In genomic region chr12:130485291-130486145, GRCh38 we compare ENCODE assay signal across 23 cellular contexts.
DNase-seq lines count a peak whose midpoint lies in the region; ATAC-seq, FAIRE-seq and TF ChIP-seq lines count a peak whose summit lies in the region.
"Had no signal": no experiment of that assay in that cellular context is flagged by ENCODE, and none has a peak within 500 bp of the region (broad histone marks: within the 10 kb centered on the region; RNA-seq: fewer than 3 reads in every experiment).

No MANE protein-coding gene starts in this region.

- H3K27me3 ChIP-seq in SJSA1 (replicated peaks) (peaks cover 67% of the 10 kb centered on the region), H1 (replicated peaks in 1 of 4; ENCODE audit: control insufficient read depth in 3 of 4, extremely low read depth in 1 of 4, insufficient read depth in 3 of 4, low read length in 3 of 4) (no peaks in the 10 kb centered on the region), neuronal stem cell (ENCODE audit: control insufficient read depth in 3 of 3, insufficient read depth in 3 of 3, low read depth in 1 of 3, low read length in 3 of 3) (peaks cover 0 to 3% (median 0%) of the 10 kb centered on the region in 3 experiments), BE2C (no peaks in the 10 kb centered on the region)
- H3K27me3 ChIP-seq: BLaER1 treated with 17β-estradiol and CSF1 and Interleukin-3, amounts not matched to agents 10 nM and 100 nM had no signal

- TF ChIP-seq CTCF in H1 (IDR thresholded peaks at IDR 0.05; ENCODE audit: control extremely low read depth in 1 of 3, insufficient read depth in 1 of 3, low read depth in 1 of 3, low read length in 3 of 3), result no peak
- no peak for TF ChIP-seq CTCF in nephron progenitor cell (IDR thresholded peaks at IDR 0.05)
- no peak for TF ChIP-seq CTCF in BE2C (IDR thresholded peaks at IDR 0.05; ENCODE audit: low read depth, low read length)

- H4K20me1 ChIP-seq in H1 (replicated peaks in 1 of 2; ENCODE audit: control insufficient read depth in 1 of 2, insufficient read depth in 2 of 2, low read length in 2 of 2), result no peaks in the 10 kb centered on the region
- H4K20me1 ChIP-seq: BLaER1 treated with 17β-estradiol and CSF1 and Interleukin-3, amounts not matched to agents 10 nM and 100 nM had no signal

- H2AFZ ChIP-seq in H1 (ENCODE audit: low read length) (no peak overlapping the region), neuronal stem cell (ENCODE audit: low read length) (no peak overlapping the region)

- CTCF ChIA-PET in H1 (lab: Charles Lee; ENCODE audit: partially characterized antibody), result no interaction called here

- peak overlapping the region; percentile 68 for H3K27ac Mint-ChIP-seq in nephron progenitor cell
- H3K27ac Mint-ChIP-seq: CD4-positive, alpha-beta T cell; CD8-positive, alpha-beta T cell had no signal

- H3K27me3 Mint-ChIP-seq in nephron progenitor cell (ENCODE audit: low read depth, poor library complexity), result peaks cover 21% of the 10 kb centered on the region
- H3K27me3 Mint-ChIP-seq: CD4-positive, alpha-beta T cell had no signal

- H3K36me3 ChIP-seq in SJSA1, result no peaks in the 10 kb centered on the region
- H3K36me3 ChIP-seq in H1 (ENCODE audit: control insufficient read depth in 2 of 4, insufficient read depth in 4 of 4, low read length in 3 of 4), result no peaks in the 10 kb centered on the region
- no peaks in the 10 kb centered on the region for H3K36me3 ChIP-seq in neuronal stem cell (replicated peaks in 1 of 2; ENCODE audit: control insufficient read depth in 2 of 2, insufficient read depth in 2 of 2, low read length in 2 of 2)
- peaks cover 30% of the 10 kb centered on the region for H3K36me3 ChIP-seq in BE2C
- H3K36me3 ChIP-seq: BLaER1 treated with 17β-estradiol and CSF1 and Interleukin-3, amounts not matched to agents 10 nM and 100 nM had no signal

- H3K9me3 Mint-ChIP-seq in nephron progenitor cell, result peaks cover 16% of the 10 kb centered on the region
- H3K9me3 Mint-ChIP-seq: CD4-positive, alpha-beta T cell; CD8-positive, alpha-beta T cell had no signal

- no peak overlapping the region for H4K91ac ChIP-seq in H1 (replicated peaks; ENCODE audit: insufficient read length, low read length)
- H4K91ac ChIP-seq in neuronal stem cell (ENCODE audit: low read depth, low read length, poor library complexity), result no peak overlapping the region

- H3K4ac ChIP-seq in H1 (replicated peaks; ENCODE audit: insufficient read length, low read depth, low read length), result peak overlapping the region; percentile 47
- H3K4ac ChIP-seq in neuronal stem cell (ENCODE audit: low read length), result no peak overlapping the region

- no peak overlapping the region for H2BK12ac ChIP-seq in H1 (ENCODE audit: low read depth, low read length)
- H2BK12ac ChIP-seq in neuronal stem cell (ENCODE audit: low read length), result no peak overlapping the region

- no peak for TF ChIP-seq RAD21 in H1 (IDR thresholded peaks at IDR 0.05 in 1 of 2, conservative IDR thresholded peaks at IDR 0.05 in 1 of 2; ENCODE audit: low read depth in 2 of 2, low read length in 2 of 2)

- H3K36me3 Mint-ChIP-seq in nephron progenitor cell (ENCODE audit: low read depth), result no peaks in the 10 kb centered on the region
- H3K36me3 Mint-ChIP-seq: CD8-positive, alpha-beta T cell had no signal

- no peak overlapping the region for H3K9ac ChIP-seq in H1 (replicated peaks in 1 of 4; ENCODE audit: extremely low read depth in 1 of 4, low read depth in 3 of 4, low read length in 3 of 4)
- peak overlapping the region; percentile 54 for H3K9ac ChIP-seq in neuronal stem cell (ENCODE audit: low read depth, low read length, poor library complexity)
- H3K9ac ChIP-seq: BLaER1 treated with 17β-estradiol and CSF1 and Interleukin-3, amounts not matched to agents 10 nM and 100 nM had no signal

- no peaks in the 10 kb centered on the region for H3K79me1 ChIP-seq in H1 (ENCODE audit: low read depth, low read length)
- H3K79me1 ChIP-seq in neuronal stem cell (ENCODE audit: low read depth, low read length), result no peaks in the 10 kb centered on the region

- TF ChIP-seq POLR2A in H1 (IDR thresholded peaks at IDR 0.05; ENCODE audit: control extremely low read depth in 1 of 2, low read depth in 2 of 2, low read length in 2 of 2), result no peak

- no peak for TF ChIP-seq EP300 in H1 (IDR thresholded peaks at IDR 0.05; ENCODE audit: borderline replicate concordance in 1 of 2, low read depth in 2 of 2, low read length in 2 of 2)

- POLR2A ChIA-PET in H1 (lab: Charles Lee; ENCODE audit: partially characterized antibody), result no interaction called here

- 90% methylated on average over 22 of the region's 22 CpGs; no CpG with 5 or more reads in 1 of the 2 experiments for WGBS in H1 (ENCODE audit: extremely low coverage in 1 of 2, insufficient coverage in 1 of 2, insufficient read length in 1 of 2, insufficient replicate concordance in 2 of 2, low coverage in 1 of 2, low lambda C conversion rate in 2 of 2, missing lambda C conversion rate in 1 of 2), 2 experiments
- WGBS in neuronal stem cell (ENCODE audit: extremely low coverage in 2 of 2, insufficient read length in 2 of 2, insufficient replicate concordance in 1 of 2), 2 donors, result no CpG with 5 or more reads among the region's 22 CpGs

- H2AK5ac ChIP-seq in H1 (ENCODE audit: low read depth, low read length) (no peak overlapping the region), neuronal stem cell (ENCODE audit: low read depth, low read length) (no peak overlapping the region)

- H3K79me2 ChIP-seq in H1 (ENCODE audit: control insufficient read depth in 1 of 2, insufficient read depth in 2 of 2, low read length in 2 of 2), result no peaks in the 10 kb centered on the region

- H2BK15ac ChIP-seq in H1 (ENCODE audit: low read length) (no peak overlapping the region), neuronal stem cell (ENCODE audit: low read length) (peak overlapping the region; percentile 42)

- H3K4me2 ChIP-seq in H1 (ENCODE audit: insufficient read depth in 1 of 2, low read depth in 2 of 2, low read length in 2 of 2) (no peak overlapping the region), neuronal stem cell (ENCODE audit: insufficient read depth, low read length, poor library complexity, severe bottlenecking) (no peak overlapping the region)
- H3K4me2 ChIP-seq: BLaER1 treated with 17β-estradiol and CSF1 and Interleukin-3, amounts not matched to agents 10 nM and 100 nM had no signal

- no peak overlapping the region for H3K18ac ChIP-seq in H1 (ENCODE audit: extremely low read depth, low read length)
- H3K18ac ChIP-seq in neuronal stem cell (ENCODE audit: low read length), result peak overlapping the region; percentile 77

- H3K4me1 ChIP-seq in SJSA1 (replicated peaks) (no peaks in the 10 kb centered on the region), H1 (replicated peaks in 1 of 4; ENCODE audit: control insufficient read depth in 3 of 4, insufficient read depth in 4 of 4, low read length in 3 of 4) (peaks cover 5 to 12% (median 8%) of the 10 kb centered on the region in 4 experiments), neuronal stem cell (ENCODE audit: control insufficient read depth in 2 of 2, insufficient read depth in 1 of 2, low read depth in 1 of 2, low read length in 2 of 2) (peaks cover 0 to 11% of the 10 kb centered on the region in 2 donors), BE2C (peaks cover 13% of the 10 kb centered on the region)
- H3K4me1 ChIP-seq: Caco-2 had no signal

- H3K14ac ChIP-seq in H1 (ENCODE audit: insufficient read length) (no peak overlapping the region), neuronal stem cell (ENCODE audit: low read length) (peak overlapping the region; percentile 83)

- H3K27ac ChIP-seq in SJSA1 (no peak overlapping the region), H1 (ENCODE audit: low read depth, low read length) (no peak overlapping the region), neuronal stem cell (replicated peaks; ENCODE audit: low read length) (no peak overlapping the region)
- H3K27ac ChIP-seq: BLaER1 treated with 17β-estradiol and CSF1 and Interleukin-3, amounts not matched to agents 10 nM and 100 nM; C4-2B had no signal

- H4K5ac ChIP-seq in H1 (ENCODE audit: insufficient read length, low read depth, low read length), result no peak overlapping the region

- peaks cover 35% of the 10 kb centered on the region for H3K9me3 ChIP-seq in SJSA1 (replicated peaks)
- peaks cover 0 to 4% of the 10 kb centered on the region in 2 experiments; a peak in 1 of 4 replicates for H3K9me3 ChIP-seq in H1 (ENCODE audit: insufficient read depth in 2 of 2, low read depth in 1 of 2, low read length in 1 of 2)
- H3K9me3 ChIP-seq in neuronal stem cell (replicated peaks in 1 of 2; ENCODE audit: control insufficient read depth in 2 of 2, insufficient read depth in 1 of 2, low read depth in 1 of 2, low read length in 2 of 2), result peaks cover 0 to 3% of the 10 kb centered on the region in 2 donors
- no peaks in the 10 kb centered on the region for H3K9me3 ChIP-seq in BE2C
- H3K9me3 ChIP-seq: BLaER1 treated with 17β-estradiol and CSF1 and Interleukin-3, amounts not matched to agents 10 nM and 100 nM had no signal

- no peak overlapping the region; the same call in 1 of the 2 replicates for H2BK20ac ChIP-seq in H1 (ENCODE audit: low read length)

- FAIRE-seq in H1 (lab: Jason Lieb, UNC), result no peak
- FAIRE-seq: A204.1, D721Med, G401.6, GM12891, GM19239 had no signal

- H3K23me2 ChIP-seq in H1 (ENCODE audit: low read depth, low read length), result no peaks in the 10 kb centered on the region

- ATAC-seq in GM21526 (IDR thresholded peaks at IDR 0.05; ENCODE audit: low FRiP score, unreplicated experiment) (no peak), GM21515 (IDR thresholded peaks at IDR 0.05; ENCODE audit: unreplicated experiment) (no peak)
- ATAC-seq: CD8-positive, alpha-beta T cell had no signal

- H2BK120ac ChIP-seq in H1 (replicated peaks; ENCODE audit: low read depth, low read length) (no peak overlapping the region), neuronal stem cell (ENCODE audit: low read depth, low read length) (peak overlapping the region; percentile 66)

- H3K4me1 Mint-ChIP-seq in nephron progenitor cell, result peaks cover 14% of the 10 kb centered on the region

- H4K8ac ChIP-seq in H1 (ENCODE audit: extremely low read depth, insufficient read depth, low read length), result no peak overlapping the region
- H4K8ac ChIP-seq in neuronal stem cell (ENCODE audit: low read depth, low read length), result no peak overlapping the region

- H3K4me3 ChIP-seq in SJSA1, result no peak overlapping the region
- no peak overlapping the region for H3K4me3 ChIP-seq in H1 (ENCODE audit: extremely low read depth in 1 of 4, insufficient read depth in 2 of 4, low read depth in 3 of 4, low read length in 4 of 4)
- no peak overlapping the region for H3K4me3 ChIP-seq in neuronal stem cell (ENCODE audit: low read length in 2 of 2)
- H3K4me3 ChIP-seq in BE2C (ENCODE audit: low read depth, low read length), result no peak overlapping the region
- H3K4me3 ChIP-seq: BLaER1 treated with 17β-estradiol and CSF1 and Interleukin-3, amounts not matched to agents 10 nM and 100 nM had no signal

- peak; percentile 69 to 92 for DNase-seq in SJSA1 (ENCODE audit: low read depth in 1 of 2, low spot score in 2 of 2)
- DNase-seq in H1 (ENCODE audit: low read depth in 1 of 2, low spot score in 2 of 2), result no peak
- no peak for DNase-seq in nephron progenitor cell
- DNase-seq in neuronal stem cell (ENCODE audit: low spot score), result no peak
- DNase-seq in middle frontal gyrus (ENCODE audit: extremely low spot score, low spot score), result no peak
- no peak for DNase-seq in BE2C
- DNase-seq: 8988T; ACHN; Caco-2; Calu3; CD4-positive, alpha-beta T cell; CD8-positive, alpha-beta T cell; DMS79 treated with DMSO at 0.1 percent for 48 hours; GF-D8 had no signal

- H3K56ac ChIP-seq in H1 (replicated peaks; ENCODE audit: insufficient read length, low read depth, low read length), result no peak overlapping the region

- no peak overlapping the region for H2BK5ac ChIP-seq in H1 (ENCODE audit: low read depth, low read length)
- H2BK5ac ChIP-seq in neuronal stem cell (ENCODE audit: low read length), result no peak overlapping the region

- H3K23ac ChIP-seq in H1 (ENCODE audit: insufficient read length) (no peak overlapping the region), neuronal stem cell (ENCODE audit: low read depth, low read length, poor library complexity) (peak overlapping the region; percentile 25)

- no peak overlapping the region for H3K4me3 Mint-ChIP-seq in nephron progenitor cell
- H3K4me3 Mint-ChIP-seq: CD4-positive, alpha-beta T cell; CD8-positive, alpha-beta T cell had no signal

Comparison
In these comparisons a context has a peak if more than half of its experiments do, and no peak if none do; other contexts are left out.
1. DNase-seq: peak in SJSA1 (2 of 2); none in H1 (0 of 2), nephron progenitor cell (single experiment), neuronal stem cell (single experiment), middle frontal gyrus (single experiment) and BE2C (single experiment).